ENCODE assay signal across 1 cellular context in the genomic region with DNA sequence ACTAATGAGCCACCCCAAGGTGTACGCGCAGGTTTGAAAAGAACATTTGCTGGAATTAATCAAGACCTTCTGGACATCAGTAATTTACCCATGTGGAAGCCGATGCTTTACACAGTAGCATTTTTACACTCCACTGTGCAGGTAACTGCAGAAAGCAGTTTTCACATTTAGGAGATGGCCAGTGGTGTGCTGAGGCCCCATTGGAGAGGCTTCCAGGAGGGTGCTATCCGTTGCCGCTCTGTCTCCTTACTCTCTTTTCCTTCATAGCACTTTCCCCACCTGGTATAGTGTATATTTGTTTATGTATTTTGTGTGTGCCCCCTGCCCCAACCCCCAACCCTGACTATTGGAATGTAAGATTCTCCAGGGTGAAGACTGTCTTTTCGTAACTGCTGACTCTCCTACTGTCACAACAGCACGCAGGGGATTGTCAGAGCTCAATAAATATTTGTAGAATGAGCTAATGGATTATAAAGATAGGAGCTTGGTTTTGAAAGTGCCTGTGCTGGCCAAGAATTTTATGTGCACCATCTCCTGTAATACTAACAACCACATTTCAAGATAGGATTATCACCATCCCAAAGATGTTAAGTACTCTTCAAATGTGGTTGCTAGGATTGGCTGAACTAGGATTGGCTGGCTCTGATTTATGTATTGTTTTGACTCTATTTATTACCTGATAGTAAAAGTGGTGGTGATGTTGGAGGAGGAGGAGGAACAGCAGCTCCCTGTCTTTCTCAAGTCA.
TF ChIP-seq lines count a peak whose summit lies in the region.

No MANE protein-coding gene starts in this region.

TF ChIP-seq in GM23338, 12 proteins besides CTCF, POLR2A, EP300 and RAD21:
- TF ChIP-seq JUNB (IDR thresholded peaks at IDR 0.05; ENCODE audit: unreplicated experiment) (no peak), EZH2phosphoT487 (IDR thresholded peaks at IDR 0.05; ENCODE audit: unreplicated experiment) (no peak), POLR2AphosphoS5 (IDR thresholded peaks at IDR 0.05; ENCODE audit: low read depth) (no peak), ZNF114 (CRISPR knock-in tag; IDR thresholded peaks at IDR 0.05) (no peak), CREB1 (CRISPR knock-in tag; IDR thresholded peaks at IDR 0.05; ENCODE audit: low read depth) (no peak), ZNF331 (CRISPR knock-in tag; IDR thresholded peaks at IDR 0.05; ENCODE audit: low read depth) (no peak), STAT1 (IDR thresholded peaks at IDR 0.05; ENCODE audit: unreplicated experiment) (no peak), EZH2 (IDR thresholded peaks at IDR 0.05; ENCODE audit: low read depth, unreplicated experiment) (no peak)
- TF ChIP-seq, protein P1, sequence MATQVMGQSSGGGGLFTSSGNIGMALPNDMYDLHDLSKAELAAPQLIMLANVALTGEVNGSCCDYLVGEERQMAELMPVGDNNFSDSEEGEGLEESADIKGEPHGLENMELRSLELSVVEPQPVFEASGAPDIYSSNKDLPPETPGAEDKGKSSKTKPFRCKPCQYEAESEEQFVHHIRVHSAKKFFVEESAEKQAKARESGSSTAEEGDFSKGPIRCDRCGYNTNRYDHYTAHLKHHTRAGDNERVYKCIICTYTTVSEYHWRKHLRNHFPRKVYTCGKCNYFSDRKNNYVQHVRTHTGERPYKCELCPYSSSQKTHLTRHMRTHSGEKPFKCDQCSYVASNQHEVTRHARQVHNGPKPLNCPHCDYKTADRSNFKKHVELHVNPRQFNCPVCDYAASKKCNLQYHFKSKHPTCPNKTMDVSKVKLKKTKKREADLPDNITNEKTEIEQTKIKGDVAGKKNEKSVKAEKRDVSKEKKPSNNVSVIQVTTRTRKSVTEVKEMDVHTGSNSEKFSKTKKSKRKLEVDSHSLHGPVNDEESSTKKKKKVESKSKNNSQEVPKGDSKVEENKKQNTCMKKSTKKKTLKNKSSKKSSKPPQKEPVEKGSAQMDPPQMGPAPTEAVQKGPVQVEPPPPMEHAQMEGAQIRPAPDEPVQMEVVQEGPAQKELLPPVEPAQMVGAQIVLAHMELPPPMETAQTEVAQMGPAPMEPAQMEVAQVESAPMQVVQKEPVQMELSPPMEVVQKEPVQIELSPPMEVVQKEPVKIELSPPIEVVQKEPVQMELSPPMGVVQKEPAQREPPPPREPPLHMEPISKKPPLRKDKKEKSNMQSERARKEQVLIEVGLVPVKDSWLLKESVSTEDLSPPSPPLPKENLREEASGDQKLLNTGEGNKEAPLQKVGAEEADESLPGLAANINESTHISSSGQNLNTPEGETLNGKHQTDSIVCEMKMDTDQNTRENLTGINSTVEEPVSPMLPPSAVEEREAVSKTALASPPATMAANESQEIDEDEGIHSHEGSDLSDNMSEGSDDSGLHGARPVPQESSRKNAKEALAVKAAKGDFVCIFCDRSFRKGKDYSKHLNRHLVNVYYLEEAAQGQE (IDR thresholded peaks at IDR 0.05; ENCODE audit: unreplicated experiment), result no peak
- TF ChIP-seq, protein P2, sequence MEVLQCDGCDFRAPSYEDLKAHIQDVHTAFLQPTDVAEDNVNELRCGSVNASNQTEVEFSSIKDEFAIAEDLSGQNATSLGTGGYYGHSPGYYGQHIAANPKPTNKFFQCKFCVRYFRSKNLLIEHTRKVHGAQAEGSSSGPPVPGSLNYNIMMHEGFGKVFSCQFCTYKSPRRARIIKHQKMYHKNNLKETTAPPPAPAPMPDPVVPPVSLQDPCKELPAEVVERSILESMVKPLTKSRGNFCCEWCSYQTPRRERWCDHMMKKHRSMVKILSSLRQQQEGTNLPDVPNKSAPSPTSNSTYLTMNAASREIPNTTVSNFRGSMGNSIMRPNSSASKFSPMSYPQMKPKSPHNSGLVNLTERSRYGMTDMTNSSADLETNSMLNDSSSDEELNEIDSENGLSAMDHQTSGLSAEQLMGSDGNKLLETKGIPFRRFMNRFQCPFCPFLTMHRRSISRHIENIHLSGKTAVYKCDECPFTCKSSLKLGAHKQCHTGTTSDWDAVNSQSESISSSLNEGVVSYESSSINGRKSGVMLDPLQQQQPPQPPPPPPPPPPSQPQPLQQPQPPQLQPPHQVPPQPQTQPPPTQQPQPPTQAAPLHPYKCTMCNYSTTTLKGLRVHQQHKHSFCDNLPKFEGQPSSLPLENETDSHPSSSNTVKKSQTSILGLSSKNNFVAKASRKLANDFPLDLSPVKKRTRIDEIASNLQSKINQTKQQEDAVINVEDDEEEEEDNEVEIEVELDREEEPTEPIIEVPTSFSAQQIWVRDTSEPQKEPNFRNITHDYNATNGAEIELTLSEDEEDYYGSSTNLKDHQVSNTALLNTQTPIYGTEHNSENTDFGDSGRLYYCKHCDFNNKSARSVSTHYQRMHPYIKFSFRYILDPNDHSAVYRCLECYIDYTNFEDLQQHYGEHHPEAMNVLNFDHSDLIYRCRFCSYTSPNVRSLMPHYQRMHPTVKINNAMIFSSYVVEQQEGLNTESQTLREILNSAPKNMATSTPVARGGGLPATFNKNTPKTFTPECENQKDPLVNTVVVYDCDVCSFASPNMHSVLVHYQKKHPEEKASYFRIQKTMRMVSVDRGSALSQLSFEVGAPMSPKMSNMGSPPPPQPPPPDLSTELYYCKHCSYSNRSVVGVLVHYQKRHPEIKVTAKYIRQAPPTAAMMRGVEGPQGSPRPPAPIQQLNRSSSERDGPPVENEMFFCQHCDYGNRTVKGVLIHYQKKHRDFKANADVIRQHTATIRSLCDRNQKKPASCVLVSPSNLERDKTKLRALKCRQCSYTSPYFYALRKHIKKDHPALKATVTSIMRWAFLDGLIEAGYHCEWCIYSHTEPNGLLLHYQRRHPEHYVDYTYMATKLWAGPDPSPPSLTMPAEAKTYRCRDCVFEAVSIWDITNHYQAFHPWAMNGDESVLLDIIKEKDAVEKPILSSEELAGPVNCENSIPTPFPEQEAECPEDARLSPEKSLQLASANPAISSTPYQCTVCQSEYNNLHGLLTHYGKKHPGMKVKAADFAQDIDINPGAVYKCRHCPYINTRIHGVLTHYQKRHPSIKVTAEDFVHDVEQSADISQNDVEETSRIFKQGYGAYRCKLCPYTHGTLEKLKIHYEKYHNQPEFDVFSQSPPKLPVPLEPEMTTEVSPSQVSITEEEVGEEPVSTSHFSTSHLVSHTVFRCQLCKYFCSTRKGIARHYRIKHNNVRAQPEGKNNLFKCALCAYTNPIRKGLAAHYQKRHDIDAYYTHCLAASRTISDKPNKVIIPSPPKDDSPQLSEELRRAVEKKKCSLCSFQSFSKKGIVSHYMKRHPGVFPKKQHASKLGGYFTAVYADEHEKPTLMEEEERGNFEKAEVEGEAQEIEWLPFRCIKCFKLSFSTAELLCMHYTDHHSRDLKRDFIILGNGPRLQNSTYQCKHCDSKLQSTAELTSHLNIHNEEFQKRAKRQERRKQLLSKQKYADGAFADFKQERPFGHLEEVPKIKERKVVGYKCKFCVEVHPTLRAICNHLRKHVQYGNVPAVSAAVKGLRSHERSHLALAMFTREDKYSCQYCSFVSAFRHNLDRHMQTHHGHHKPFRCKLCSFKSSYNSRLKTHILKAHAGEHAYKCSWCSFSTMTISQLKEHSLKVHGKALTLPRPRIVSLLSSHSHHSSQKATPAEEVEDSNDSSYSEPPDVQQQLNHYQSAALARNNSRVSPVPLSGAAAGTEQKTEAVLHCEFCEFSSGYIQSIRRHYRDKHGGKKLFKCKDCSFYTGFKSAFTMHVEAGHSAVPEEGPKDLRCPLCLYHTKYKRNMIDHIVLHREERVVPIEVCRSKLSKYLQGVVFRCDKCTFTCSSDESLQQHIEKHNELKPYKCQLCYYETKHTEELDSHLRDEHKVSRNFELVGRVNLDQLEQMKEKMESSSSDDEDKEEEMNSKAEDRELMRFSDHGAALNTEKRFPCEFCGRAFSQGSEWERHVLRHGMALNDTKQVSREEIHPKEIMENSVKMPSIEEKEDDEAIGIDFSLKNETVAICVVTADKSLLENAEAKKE (CRISPR knock-in tag; IDR thresholded peaks at IDR 0.05), result no peak
